Comparison of ENCODE assay signal across 8 cellular contexts in genomic region chr1:234613128-234613875, GRCh38. TPM values are rescaled to one million over a fixed set of nuclear protein-coding genes. Genes with fewer than 3 reads are reported as not detected.
DNase-seq lines count a peak whose midpoint lies in the region; ATAC-seq and TF ChIP-seq lines count a peak whose summit lies in the region.

No MANE protein-coding gene starts in this region.

- BruUV-seq in Calu3 (replicated peaks; lab: Mats Ljungman, UMichigan), result TSS peak; percentile 82

- H3K36me3 ChIP-seq in rectal smooth muscle tissue (ENCODE audit: control insufficient read depth, insufficient read depth, low read length), result peaks cover 1% of the 10 kb centered on the region

- no peaks in the 10 kb centered on the region for H3K27me3 ChIP-seq in rectal smooth muscle tissue (ENCODE audit: control insufficient read depth, insufficient read depth, low read length)

- ATAC-seq in HG02759 (IDR thresholded peaks at IDR 0.05; ENCODE audit: unreplicated experiment) (no peak), HG03045 (IDR thresholded peaks at IDR 0.05; ENCODE audit: unreplicated experiment) (no peak)

- peak overlapping the region; percentile 99 for H3K27ac ChIP-seq in rectal smooth muscle tissue (ENCODE audit: low read depth, low read length)

- peaks cover 27% of the 10 kb centered on the region for H3K4me1 ChIP-seq in rectal smooth muscle tissue (ENCODE audit: control insufficient read depth, insufficient read depth, low read length)

- H3K27me3 Mint-ChIP-seq in Calu3 (ENCODE audit: unreplicated experiment), result no peaks in the 10 kb centered on the region
- H3K27me3 Mint-ChIP-seq in T-helper 2 cell treated with Interferon-gamma antibody and Interleukin-4, amounts not matched to agents 5 μg/mL and 100 μg/mL, for 36 hours (ENCODE audit: low read depth), result peaks cover 3% of the 10 kb centered on the region

- intact Hi-C loops in Calu3 (cut with micrococcal nuclease; ENCODE audit: unreplicated experiment), result loop anchor here (1.0 to 5.0 kb wide), 8 partner anchors 17 to 347 kb away; no protein-coding TSS in a partner anchor

- H3K9ac ChIP-seq in rectal smooth muscle tissue (ENCODE audit: low read length), result no peak overlapping the region

- H3K27ac Mint-ChIP-seq in Calu3 (ENCODE audit: unreplicated experiment), result peak overlapping the region; percentile 97
- H3K27ac Mint-ChIP-seq in T-helper 2 cell treated with Interferon-gamma antibody and Interleukin-4, amounts not matched to agents 5 μg/mL and 100 μg/mL, for 36 hours, result peak overlapping the region; percentile 100

- CTCF ChIA-PET in Calu3 (lab: Charles Lee), result interaction anchor here (0.6 to 3.9 kb wide), 21 partner anchors 9 to 480 kb away, joined by 3 to 39 read pairs (median 5); no protein-coding TSS in a partner anchor

- peak overlapping the region; percentile 23 for H3K4me3 ChIP-seq in rectal smooth muscle tissue (ENCODE audit: low read length)

- peaks cover 52% of the 10 kb centered on the region for H3K4me1 Mint-ChIP-seq in Calu3 (ENCODE audit: low read depth, unreplicated experiment)
- peaks cover 40% of the 10 kb centered on the region for H3K4me1 Mint-ChIP-seq in T-helper 2 cell treated with Interferon-gamma antibody and Interleukin-4, amounts not matched to agents 5 μg/mL and 100 μg/mL, for 36 hours (ENCODE audit: low read depth)

- peak overlapping the region; percentile 89 for H3K4me3 Mint-ChIP-seq in Calu3 (ENCODE audit: low read depth, unreplicated experiment)
- peak overlapping the region; percentile 89 for H3K4me3 Mint-ChIP-seq in T-helper 2 cell treated with Interferon-gamma antibody and Interleukin-4, amounts not matched to agents 5 μg/mL and 100 μg/mL, for 36 hours

- H3K36me3 Mint-ChIP-seq in Calu3 (ENCODE audit: insufficient read depth, unreplicated experiment), result peaks cover 55% of the 10 kb centered on the region
- H3K36me3 Mint-ChIP-seq in T-helper 2 cell treated with Interferon-gamma antibody and Interleukin-4, amounts not matched to agents 5 μg/mL and 100 μg/mL, for 36 hours (ENCODE audit: low read depth), result peaks cover 3% of the 10 kb centered on the region

- TF ChIP-seq CTCF in Calu3 (IDR thresholded peaks at IDR 0.05; ENCODE audit: unreplicated experiment), result no peak

- no peaks in the 10 kb centered on the region for H3K9me3 Mint-ChIP-seq in Calu3 (ENCODE audit: low read depth, unreplicated experiment)
- H3K9me3 Mint-ChIP-seq in T-helper 2 cell treated with Interferon-gamma antibody and Interleukin-4, amounts not matched to agents 5 μg/mL and 100 μg/mL, for 36 hours, result no peaks in the 10 kb centered on the region

- DNase-seq in Calu3 (no peak), LHCN-M2 (ENCODE audit: low read depth) (peak; percentile 69), fibroblast of gingiva (ENCODE audit: low read depth) (peak; percentile 94), NCI-H2196 treated with DMSO at 0.1 percent for 48 hours (lab: John Stamatoyannopoulos, UW; ENCODE audit: unreplicated experiment) (no peak)
- DNase-seq in T-helper 2 cell treated with Interferon-gamma antibody and Interleukin-4, amounts not matched to agents 5 μg/mL and 100 μg/mL, for 36 hours (ENCODE audit: low spot score), result no peak

RNA-seq across cellular contexts. Expression of gene IRF2BP2, which starts 3.3 kb away (rescaled TPM):
- 192 and 196 TPM in 2 replicates for total RNA-seq in Calu3 (2022)
- 42.2 and 46.9 TPM in 2 replicates for total RNA-seq in LHCN-M2 (2014; rRNA removed)
- polyA plus RNA-seq in LHCN-M2 (2012), result 38.4 TPM

Comparison
In these comparisons a context has a peak if more than half of its experiments do, and no peak if none do; other contexts are left out.
1. DNase-seq: peak in LHCN-M2 (single experiment) and fibroblast of gingiva (single experiment); none in Calu3 (single experiment), T-helper 2 cell treated with Interferon-gamma antibody and Interleukin-4, amounts not matched to agents 5 μg/mL and 100 μg/mL, for 36 hours (single experiment) and NCI-H2196 treated with DMSO at 0.1 percent for 48 hours (single experiment).